Comparison of ENCODE assay signal across 28 cellular contexts in genomic region chr4:30953799-30954198, GRCh38.
"Had no signal": no experiment of that assay in that cellular context is flagged by ENCODE, and none has a peak within 500 bp of the region (broad histone marks: within the 10 kb centered on the region; RNA-seq: fewer than 3 reads in every experiment).

No MANE protein-coding gene starts in this region.

- H3K36me3 ChIP-seq: ascending aorta, MG63, WERI-Rb-1 had no signal

- ATAC-seq: activated CD8-positive, alpha-beta T cell treated with anti-CD3 and anti-CD28 coated beads, Interleukin-2, amount 10 ng/mL, durations not matched to agents 7 days and 5 days; Panc1 had no signal

- DNase-seq: activated CD4-positive, alpha-beta T cell treated with anti-CD3 and anti-CD28 coated beads, Interleukin-2, amount 10 ng/mL, durations not matched to agents 24 days and 14 days; activated CD4-positive, alpha-beta T cell treated with anti-CD3 and anti-CD28 coated beads, Interleukin-2, amount 50 U/mL, for 4 hours; activated CD4-positive, CD25-positive, alpha-beta regulatory T cell; activated CD8-positive, alpha-beta T cell treated with anti-CD3 and anti-CD28 coated beads, Interleukin-2, amount 10 ng/mL, durations not matched to agents 7 days and 5 days; activated gamma-delta T cell; activated naive CD4-positive, alpha-beta T cell treated with Interleukin-2 at 50 U/mL for 16 hours; activated naive CD8-positive, alpha-beta T cell treated with anti-CD3 and anti-CD28 coated beads, Interleukin-2, amount 10 ng/mL, durations not matched to agents 7 days and 5 days; activated T-cell treated with anti-CD3 and anti-CD28 coated beads, Interleukin-2, amount 50 U/mL, for 24 hours; amygdala; Kasumi-1; MG63; MV-4-11; NCI-H1092; NCI-H1436 treated with DMSO at 0.1 percent for 48 hours; NCI-H187 treated with DMSO at 0.1 percent for 48 hours; NCI-H2081 treated with DMSO at 0.1 percent for 48 hours; NCI-H345; NCI-H510A; NCI-H526; NCI-H774; SHP77; SJCRH30; T1000; WERI-Rb-1 had no signal

- H3K4me3 ChIP-seq: ascending aorta, coronary artery, MG63, SJCRH30, SK-N-MC had no signal

- H3K27ac ChIP-seq: ascending aorta, coronary artery, SJCRH30, SK-N-MC, WERI-Rb-1 had no signal

- H3K27me3 ChIP-seq: ascending aorta, MG63, SJCRH30 had no signal

- H3K9me3 ChIP-seq: ascending aorta, MG63, SJCRH30 had no signal
